In genomic region chr14:91060472-91061308, GRCh38 we compare ENCODE assay signal across 8 cellular contexts. TPM values are rescaled to one million over a fixed set of nuclear protein-coding genes. Genes with fewer than 3 reads are reported as not detected.
DNase-seq lines count a peak whose midpoint lies in the region; ATAC-seq and TF ChIP-seq lines count a peak whose summit lies in the region.

Gene RPS6KA5, minus strand, starts transcription at chr14:91060641. Its CDS starts 207 bp downstream, at chr14:91060434.

- DNase-seq in DMS153 treated with DMSO at 0.1 percent for 48 hours (lab: John Stamatoyannopoulos, UW; ENCODE audit: unreplicated experiment): peak; percentile 99
- peak; percentile 100 for DNase-seq in KBM-7
- peak; percentile 98 for DNase-seq in activated T-cell treated with anti-CD3 and anti-CD28 coated beads, Interleukin-2, amount 50 U/mL, for 24 hours
- DNase-seq in erythroblast (lab: John Stamatoyannopoulos, UW): peak; percentile 100
- peak; percentile 100 for DNase-seq in stimulated activated CD8-positive, alpha-beta memory T cell treated with anti-CD3 and anti-CD28 coated beads, Interleukin-4, amount 100 ng/mL, for 48 hours

- H3K27me3 ChIP-seq in mucosa of rectum (ENCODE audit: control insufficient read depth in 2 of 2, insufficient read depth in 2 of 2, low read length in 2 of 2): no peaks in the 10 kb centered on the region

- no peaks in the 10 kb centered on the region for H3K36me3 ChIP-seq in mucosa of rectum (ENCODE audit: control insufficient read depth in 2 of 2, insufficient read depth in 2 of 2, low read length in 2 of 2)

- peaks cover 26% of the 10 kb centered on the region for H3K36me3 Mint-ChIP-seq in activated T-cell treated with anti-CD3 and anti-CD28 coated beads, Interleukin-2, amount 50 U/mL, for 24 hours (ENCODE audit: low read depth)

- peak within 1 kb of the TSS; percentile 83 to 87 for H3K9ac ChIP-seq in mucosa of rectum (ENCODE audit: low read depth in 1 of 2, low read length in 2 of 2)

- in situ Hi-C loops in KBM-7 (cut with MboI; ENCODE audit: low pct_unique_long_range_greater_than_20kb, low sequenced_read_pairs): no loop called here

- H3K4me3 Mint-ChIP-seq in activated T-cell treated with anti-CD3 and anti-CD28 coated beads, Interleukin-2, amount 50 U/mL, for 24 hours: peak within 1 kb of the TSS; percentile 87

- no peaks in the 10 kb centered on the region for H3K27me3 Mint-ChIP-seq in activated T-cell treated with anti-CD3 and anti-CD28 coated beads, Interleukin-2, amount 50 U/mL, for 24 hours

- H3K27ac Mint-ChIP-seq in activated T-cell treated with anti-CD3 and anti-CD28 coated beads, Interleukin-2, amount 50 U/mL, for 24 hours: peak within 1 kb of the TSS; percentile 81

- H3K9me3 Mint-ChIP-seq in activated T-cell treated with anti-CD3 and anti-CD28 coated beads, Interleukin-2, amount 50 U/mL, for 24 hours: peaks cover 3% of the 10 kb centered on the region

- H3K4me1 ChIP-seq in mucosa of rectum (ENCODE audit: control insufficient read depth in 2 of 2, insufficient read depth in 2 of 2, low read length in 2 of 2): peaks cover 5 to 7% of the 10 kb centered on the region in 2 donors

- H3K4me1 Mint-ChIP-seq in activated T-cell treated with anti-CD3 and anti-CD28 coated beads, Interleukin-2, amount 50 U/mL, for 24 hours (ENCODE audit: low read depth): peaks cover 60% of the 10 kb centered on the region

- TF ChIP-seq POLR2A in erythroblast (IDR thresholded peaks at IDR 0.05; ENCODE audit: low read length): peak; percentile 85

- peak within 1 kb of the TSS; percentile 82 to 84 for H3K4me3 ChIP-seq in mucosa of rectum (ENCODE audit: low read length in 2 of 2)

- peak; percentile 92 for ATAC-seq in GM21717 (IDR thresholded peaks at IDR 0.05; ENCODE audit: unreplicated experiment)

- peak within 1 kb of the TSS; percentile 93 to 95 for H3K27ac ChIP-seq in mucosa of rectum (ENCODE audit: low read depth in 2 of 2, low read length in 2 of 2)

- no peaks in the 10 kb centered on the region for H3K9me3 ChIP-seq in mucosa of rectum (ENCODE audit: control insufficient read depth in 2 of 2, low read length in 2 of 2)

TF ChIP-seq in PFSK-1, 5 proteins besides CTCF, POLR2A, EP300 and RAD21:
- TF ChIP-seq SIN3A (IDR thresholded peaks at IDR 0.05; ENCODE audit: borderline replicate concordance, insufficient read depth, low read length) (peak; percentile 94), POLR2AphosphoS5 (IDR thresholded peaks at IDR 0.05; ENCODE audit: low read depth, low read length) (no peak)

RNA-seq across cellular contexts. Expression of gene RPS6KA5, which starts in this region (rescaled TPM):
- polyA plus RNA-seq in PFSK-1 (2012; ENCODE audit: insufficient read length, low read depth): 0.93 TPM

Comparison
In these comparisons a context has a peak if more than half of its experiments do, and no peak if none do; other contexts are left out.
1. Peak in every context shown above with its lines: DNase-seq, ATAC-seq, H3K4me3 ChIP-seq and H3K27ac ChIP-seq.